In genomic region chr3:150249776-150250175, GRCh38 we compare ENCODE assay signal across 1 cellular context.
TF ChIP-seq lines count a peak whose summit lies in the region.

No MANE protein-coding gene starts in this region.

TF ChIP-seq in IMR-90, 13 proteins besides CTCF, POLR2A, EP300 and RAD21:
- no peak for TF ChIP-seq CEBPB (IDR thresholded peaks at IDR 0.05; ENCODE audit: low read depth, low read length)
- no peak for TF ChIP-seq MAZ (IDR thresholded peaks at IDR 0.05; ENCODE audit: borderline replicate concordance, low read depth, low read length)
- TF ChIP-seq SMC3 (IDR thresholded peaks at IDR 0.05; ENCODE audit: low read depth, low read length) = no peak
